ENCODE assay signal across 23 cellular contexts in the genomic region with DNA sequence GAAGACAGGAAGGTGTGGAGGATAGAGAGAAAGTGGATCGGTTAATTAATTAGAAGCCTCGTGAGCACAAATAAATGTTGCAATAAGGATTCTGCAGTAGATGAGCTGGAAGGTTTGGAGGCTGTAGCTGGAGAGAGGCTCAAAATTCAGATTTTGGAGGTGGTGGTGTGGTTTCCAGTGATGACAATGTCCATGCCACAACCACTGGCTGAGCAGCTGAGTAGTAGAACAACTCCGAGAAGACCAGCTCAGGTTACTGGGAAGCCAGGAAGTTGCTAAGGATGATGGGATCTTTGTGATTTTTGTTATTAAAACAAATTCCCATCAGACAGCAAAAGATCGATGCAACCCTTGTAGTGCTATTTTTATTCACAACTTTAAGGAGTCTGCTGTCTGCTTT.
"Had no signal": no experiment of that assay in that cellular context is flagged by ENCODE, and none has a peak within 500 bp of the region (broad histone marks: within the 10 kb centered on the region; RNA-seq: fewer than 3 reads in every experiment).

No MANE protein-coding gene starts in this region.

- ATAC-seq: activated naive CD4-positive, alpha-beta T cell treated with anti-CD3 and anti-CD28 coated beads, Interleukin-2, amount 50 U/mL, for 72 hours; activated naive CD8-positive, alpha-beta T cell treated with anti-CD3 and anti-CD28 coated beads, Interleukin-2, amount 50 U/mL, for 24 hours; body of pancreas had no signal

- FAIRE-seq: bronchial epithelial cell had no signal

- H3K9me3 Mint-ChIP-seq: activated naive CD4-positive, alpha-beta T cell treated with anti-CD3 and anti-CD28 coated beads, Interleukin-2, amount 50 U/mL, for 72 hours; activated naive CD8-positive, alpha-beta T cell treated with anti-CD3 and anti-CD28 coated beads, Interleukin-2, amount 50 U/mL, for 24 hours had no signal

- H3K9me3 ChIP-seq: ascending aorta, body of pancreas had no signal

- H3K4me3 Mint-ChIP-seq: activated naive CD8-positive, alpha-beta T cell treated with anti-CD3 and anti-CD28 coated beads, Interleukin-2, amount 50 U/mL, for 24 hours had no signal

- H3K4me1 ChIP-seq: ascending aorta, body of pancreas had no signal

- DNase-seq: activated CD4-positive, alpha-beta T cell treated with anti-CD3 and anti-CD28 coated beads for 4 hours; activated CD4-positive, alpha-beta T cell treated with anti-CD3 and anti-CD28 coated beads, Interleukin-2, amount 50 U/mL, for 4 hours; activated CD8-positive, alpha-beta memory T cell treated with anti-CD3 and anti-CD28 coated beads, Interleukin-2, amount 50 U/mL, for 4 hours; activated effector memory CD4-positive, alpha-beta T cell treated with anti-CD3 and anti-CD28 coated beads, Interleukin-2, amount 50 U/mL, for 16 hours; activated naive CD4-positive, alpha-beta T cell treated with Interleukin-2 at 50 U/mL for 16 hours; activated naive CD8-positive, alpha-beta T cell treated with anti-CD3 and anti-CD28 coated beads, Interleukin-2, amount 50 U/mL, for 24 hours; amniotic stem cell; body of pancreas; central memory CD4-positive, alpha-beta T cell; Karpas-422; NCI-H1105 treated with DMSO at 0.1 percent for 48 hours; NCI-H1436 treated with DMSO at 0.1 percent for 48 hours; NCI-H187; NCI-H2081 treated with DMSO at 0.1 percent for 48 hours; NCI-H446 treated with DMSO at 0.1 percent for 48 hours; NCI-H524 treated with DMSO at 0.1 percent for 48 hours; NCI-H748 treated with DMSO at 0.1 percent for 48 hours; SIG-M5 had no signal

- H3K36me3 Mint-ChIP-seq: activated naive CD4-positive, alpha-beta T cell treated with anti-CD3 and anti-CD28 coated beads, Interleukin-2, amount 50 U/mL, for 72 hours had no signal

- H3K4me3 ChIP-seq: ascending aorta, body of pancreas, SK-N-MC had no signal

- H3K36me3 ChIP-seq: ascending aorta had no signal

- H3K27ac Mint-ChIP-seq: activated naive CD4-positive, alpha-beta T cell treated with anti-CD3 and anti-CD28 coated beads, Interleukin-2, amount 50 U/mL, for 72 hours; activated naive CD8-positive, alpha-beta T cell treated with anti-CD3 and anti-CD28 coated beads, Interleukin-2, amount 50 U/mL, for 24 hours had no signal

- H3K27ac ChIP-seq: ascending aorta, body of pancreas, SK-N-MC, VCaP had no signal
